ENCODE assay signal across 9 cellular contexts in the genomic region with DNA sequence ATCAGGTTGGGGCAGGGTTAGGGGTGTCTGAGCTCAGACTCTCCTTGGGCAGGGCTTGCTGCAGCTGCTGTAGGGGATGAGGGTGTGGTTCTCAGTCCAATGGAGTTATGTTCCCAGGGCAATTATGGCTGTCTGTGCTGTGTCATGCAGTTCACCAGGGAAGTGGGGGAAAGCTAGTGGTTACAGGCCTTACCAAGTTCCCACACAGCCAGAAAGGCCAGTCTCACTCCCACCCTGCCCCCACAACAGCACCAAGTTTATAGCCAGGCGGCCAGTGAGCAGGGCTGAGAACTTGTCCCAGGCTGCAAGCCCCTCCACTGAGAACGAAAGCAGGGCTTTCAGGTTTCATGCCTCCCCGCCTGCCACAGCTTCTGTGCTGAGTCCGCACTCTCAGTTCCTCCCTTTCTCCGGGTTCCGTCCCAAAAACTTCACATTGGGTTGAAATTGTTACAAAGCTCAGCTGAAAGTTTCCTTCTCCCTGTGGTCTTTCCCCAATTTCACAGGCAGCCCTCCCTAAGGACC. TPM values are rescaled to one million over a fixed set of nuclear protein-coding genes. Genes with fewer than 3 reads are reported as not detected.
DNase-seq lines count a peak whose midpoint lies in the region; ATAC-seq, FAIRE-seq and TF ChIP-seq lines count a peak whose summit lies in the region.
"Had no signal": no experiment of that assay in that cellular context is flagged by ENCODE, and none has a peak within 500 bp of the region (broad histone marks: within the 10 kb centered on the region; RNA-seq: fewer than 3 reads in every experiment).

No MANE protein-coding gene starts in this region.

- H3F3A ChIP-seq in GM23248 (ENCODE audit: insufficient read depth) = no peaks in the 10 kb centered on the region

- peak overlapping the region; percentile 72 for H2AFZ ChIP-seq in K562 (ENCODE audit: low read depth, low read length)
- H2AFZ ChIP-seq in GM23248 = no peak overlapping the region

- CTCF ChIA-PET in K562 (lab: Yijun Ruan, JAX; ENCODE audit: low intra/inter-chr PET ratio) = no interaction called here

- no peak for FAIRE-seq in K562 (lab: Jason Lieb, UNC)

- no peaks in the 10 kb centered on the region for H3K9me2 ChIP-seq in GM23248 (ENCODE audit: insufficient read depth)

- no peaks in the 10 kb centered on the region for H4K20me1 ChIP-seq in K562 (replicated peaks; ENCODE audit: control insufficient read depth, insufficient read depth, low read length)
- no peaks in the 10 kb centered on the region for H4K20me1 ChIP-seq in GM23248 (ENCODE audit: insufficient read depth)

- H3K36me3 ChIP-seq in K562 (ENCODE audit: control insufficient read depth, insufficient read depth, low read length) = no peaks in the 10 kb centered on the region
- no peaks in the 10 kb centered on the region for H3K36me3 ChIP-seq in thoracic aorta
- no peaks in the 10 kb centered on the region for H3K36me3 ChIP-seq in GM23248 (ENCODE audit: low read depth)
- H3K36me3 ChIP-seq: MG63 had no signal

- TF ChIP-seq EP300 in K562 (IDR thresholded peaks at IDR 0.05; ENCODE audit: low read length) = no peak

- peak; percentile 84 for ATAC-seq in GM19372 (IDR thresholded peaks at IDR 0.05; ENCODE audit: low read depth, unreplicated experiment)
- ATAC-seq in HG03060 (IDR thresholded peaks at IDR 0.05; ENCODE audit: low read depth, unreplicated experiment) = peak; percentile 66
- ATAC-seq in K562 = peak; percentile 26
- no peak for ATAC-seq in thoracic aorta (ENCODE audit: insufficient number of reproducible peaks, low FRiP score, low read depth)
- no peak for ATAC-seq in activated CD4-positive, CD25-positive, alpha-beta regulatory T cell treated with anti-CD3 and anti-CD28 coated beads, Interleukin-2, amount 50 U/mL, for 24 hours
- ATAC-seq: activated naive CD8-positive, alpha-beta T cell treated with anti-CD3 and anti-CD28 coated beads, Interleukin-2, amount 50 U/mL, for 24 hours had no signal

- no peaks in the 10 kb centered on the region for H3K27me3 ChIP-seq in K562 (ENCODE audit: control insufficient read depth in 2 of 2, insufficient read depth in 2 of 2, low read length in 2 of 2)
- H3K27me3 ChIP-seq in thoracic aorta (replicated peaks; ENCODE audit: insufficient read depth) = no peaks in the 10 kb centered on the region
- peaks cover 15% of the 10 kb centered on the region; the same call in 1 of the 2 replicates for H3K27me3 ChIP-seq in GM23248 (replicated peaks; ENCODE audit: insufficient read depth)
- H3K27me3 ChIP-seq: MG63 had no signal

- POLR2A ChIA-PET in K562 (lab: Yijun Ruan, JAX) = interaction anchor here (0.5 kb wide), 1 partner anchor 11 kb away, joined by 3 read pairs; no protein-coding TSS in a partner anchor

- H3K4me3 ChIP-seq in K562 = no peak overlapping the region
- peak overlapping the region; percentile 31 for H3K4me3 ChIP-seq in thoracic aorta
- no peak overlapping the region for H3K4me3 ChIP-seq in GM23248
- H3K4me3 ChIP-seq: MG63 had no signal

- H3K9me3 ChIP-seq in K562 (replicated peaks; ENCODE audit: control insufficient read depth, insufficient read depth, low read depth, low read length) (no peaks in the 10 kb centered on the region), thoracic aorta (peaks cover 4% of the 10 kb centered on the region), GM23248 (ENCODE audit: low read depth) (no peaks in the 10 kb centered on the region)
- H3K9me3 ChIP-seq: MG63 had no signal

- H3K79me2 ChIP-seq in K562 (ENCODE audit: control insufficient read depth, insufficient read depth, low read length) (no peaks in the 10 kb centered on the region), GM23248 (ENCODE audit: insufficient read depth) (no peaks in the 10 kb centered on the region)

- no peak overlapping the region for H3K9ac ChIP-seq in K562 (ENCODE audit: insufficient read depth in 1 of 2, low read depth in 2 of 2, low read length in 2 of 2)
- H3K9ac ChIP-seq in GM23248 = no peak overlapping the region

- H3K4me2 ChIP-seq in K562 (ENCODE audit: insufficient read depth, low read length) (no peak overlapping the region), GM23248 (ENCODE audit: unreplicated experiment) (no peak overlapping the region)

- DNase-seq in K562 (ENCODE audit: extremely low read depth in 1 of 4, low spot score in 3 of 4) (no peak), thoracic aorta (ENCODE audit: low spot score) (no peak), GM23248 (no peak), SK-N-DZ (ENCODE audit: low spot score) (no peak)
- DNase-seq: activated naive CD8-positive, alpha-beta T cell treated with anti-CD3 and anti-CD28 coated beads, Interleukin-2, amount 50 U/mL, for 24 hours; MG63 had no signal

- BruUV-seq in K562 (replicated peaks; lab: Mats Ljungman, UMichigan) = no TSS peak

- in situ Hi-C loops in K562 (cut with MboI) = no loop called here
- in situ Hi-C loops in GM23248 (cut with MboI) = loop anchor here (25.0 kb wide), 1 partner anchor 1149 kb away; no protein-coding TSS in a partner anchor

- no peak for TF ChIP-seq RAD21 in K562 (CRISPR knock-in tag; conservative IDR thresholded peaks at IDR 0.05 in 1 of 2, IDR thresholded peaks at IDR 0.05 in 1 of 2)

- no peaks in the 10 kb centered on the region for H3K4me1 ChIP-seq in K562 (replicated peaks in 1 of 2; ENCODE audit: control insufficient read depth in 2 of 2, insufficient read depth in 2 of 2, low read length in 2 of 2)
- H3K4me1 ChIP-seq in thoracic aorta (ENCODE audit: control insufficient read depth in 1 of 2, low read depth in 2 of 2) = no peaks in the 10 kb centered on the region
- H3K4me1 ChIP-seq in GM23248 (ENCODE audit: insufficient read depth) = no peaks in the 10 kb centered on the region

- TF ChIP-seq CTCF in K562 (IDR thresholded peaks at IDR 0.05 in 2 of 3, conservative IDR thresholded peaks at IDR 0.05 in 1 of 3; ENCODE audit: insufficient read depth in 2 of 3, low read depth in 1 of 3, low read length in 3 of 3) = no peak
- no peak for TF ChIP-seq CTCF in thoracic aorta (IDR thresholded peaks at IDR 0.05)

- no peak for TF ChIP-seq POLR2A in K562 (conservative IDR thresholded peaks at IDR 0.05)

- WGBS in K562 (ENCODE audit: insufficient coverage, low coverage, missing lambda C conversion rate) = 65% methylated on average over 5 of the region's 6 CpGs
- WGBS in GM23248 (ENCODE audit: low coverage in 1 of 2, low lambda C conversion rate in 2 of 2, missing lambda C conversion rate in 2 of 2), 2 experiments = 65 to 70% methylated on average over 6 of the region's 6 CpGs

- intact Hi-C loops in K562 (cut with micrococcal nuclease) = no loop called here

- no peak overlapping the region for H3K27ac ChIP-seq in K562 (ENCODE audit: extremely low read depth, low read depth, low read length)
- H3K27ac ChIP-seq in thoracic aorta = no peak overlapping the region
- H3K27ac ChIP-seq in GM23248 = no peak overlapping the region

- H3K9me1 ChIP-seq in K562 (ENCODE audit: control insufficient read depth, insufficient read depth, low read length) = no peaks in the 10 kb centered on the region

TF ChIP-seq in K562, 482 proteins besides CTCF, POLR2A, EP300 and RAD21 (continues in another document):
- TF ChIP-seq NFATC3 (IDR thresholded peaks at IDR 0.05) (no peak), MTA1 (IDR thresholded peaks at IDR 0.05; ENCODE audit: borderline replicate concordance) (no peak), ZBTB17 (CRISPR knock-in tag; IDR thresholded peaks at IDR 0.05) (no peak)
- TF ChIP-seq, protein P1, sequence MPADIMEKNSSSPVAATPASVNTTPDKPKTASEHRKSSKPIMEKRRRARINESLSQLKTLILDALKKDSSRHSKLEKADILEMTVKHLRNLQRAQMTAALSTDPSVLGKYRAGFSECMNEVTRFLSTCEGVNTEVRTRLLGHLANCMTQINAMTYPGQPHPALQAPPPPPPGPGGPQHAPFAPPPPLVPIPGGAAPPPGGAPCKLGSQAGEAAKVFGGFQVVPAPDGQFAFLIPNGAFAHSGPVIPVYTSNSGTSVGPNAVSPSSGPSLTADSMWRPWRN (IDR thresholded peaks at IDR 0.05; ENCODE audit: low read depth) = no peak

RNA-seq across cellular contexts. Expression of gene CPOX, which starts 19.6 kb away (rescaled TPM):
- total RNA-seq in K562 (2011; cell fraction: chromatin; rRNA removed; ENCODE audit: low replicate concordance) = 66.8 and 112 TPM in 2 replicates
- 37.4 and 46.7 TPM in 2 replicates for total RNA-seq in K562 (2011; cell fraction: nucleolus; rRNA removed)
- 59.3 and 65.6 TPM in 2 replicates for total RNA-seq in K562 (2011; cell fraction: nucleoplasm; rRNA removed)
- total RNA-seq in K562 (2014; rRNA removed) (42.4 and 43.8 TPM in 2 replicates), K562 (2014; rRNA removed; fragmentation: Illumina TruSeq; extraction: Trizol) (24.8 and 28.4 TPM in 2 replicates), K562 (2015; rRNA removed; fragmentation: Illumina TruSeq; extraction: Trizol) (17.7 and 18.9 TPM in 2 replicates), K562 (2021) (28.4 and 31.4 TPM in 2 replicates), thoracic aorta (10 to 100 TPM; 14.0 to 40.8 TPM)
- polyA plus RNA-seq in K562 (2011; rRNA removed) (76.7 and 82.1 TPM in 2 replicates), K562 (2014; fragmentation: Illumina TruSeq; extraction: Trizol) (20.7 and 25.7 TPM in 2 replicates), K562 (2014; fragmentation: Nextera tagmentation; extraction: Ambion mirVana) (10 to 100 TPM; 14.6 to 17.4 TPM), K562 (2014; rRNA removed) (23.0 and 28.6 TPM in 2 replicates), GM23248 (2016; fragmentation: Nextera tagmentation; extraction: Ambion mirVana) (9.2 and 10.1 TPM in 2 replicates)
- 46.4 and 49.0 TPM in 2 replicates for polyA plus RNA-seq in K562 (2011; cell fraction: cytosol; rRNA removed)
- 122 and 125 TPM in 2 replicates for polyA plus RNA-seq in K562 (2011; cell fraction: nucleus; rRNA removed)
- 31.4 and 34.0 TPM in 2 replicates for polyA plus RNA-seq in K562 (2012)
- 54.0 and 58.4 TPM in 2 replicates for polyA minus RNA-seq in K562 (2011; rRNA and poly(A)+ RNA removed)
- 27.6 and 36.0 TPM in 2 replicates for polyA minus RNA-seq in K562 (2011; cell fraction: cytosol; rRNA and poly(A)+ RNA removed)
- polyA minus RNA-seq in K562 (2011; cell fraction: nucleus; rRNA and poly(A)+ RNA removed) = 38.9 and 49.3 TPM in 2 replicates
- total RNA-seq in GM23248 (2014; rRNA removed; shearing (Covaris generic)) = 33.6 and 34.3 TPM in 2 replicates
- 20.0 and 27.8 TPM in 2 replicates for polyA plus RNA-seq in SK-N-DZ (2014; cell fraction: cytosol; rRNA removed)
- polyA plus RNA-seq in SK-N-DZ (2014; cell fraction: nucleus; rRNA removed) = 28.5 and 30.1 TPM in 2 replicates

Comparison
In these comparisons a context has a peak if more than half of its experiments do, and no peak if none do; other contexts are left out.
1. ATAC-seq: peak in GM19372 (single experiment), HG03060 (single experiment) and K562 (single experiment); none in thoracic aorta (single experiment) and activated CD4-positive, CD25-positive, alpha-beta regulatory T cell treated with anti-CD3 and anti-CD28 coated beads, Interleukin-2, amount 50 U/mL, for 24 hours (0 of 2).